Comparison of ENCODE assay signal across 1 cellular context in the genomic region with DNA sequence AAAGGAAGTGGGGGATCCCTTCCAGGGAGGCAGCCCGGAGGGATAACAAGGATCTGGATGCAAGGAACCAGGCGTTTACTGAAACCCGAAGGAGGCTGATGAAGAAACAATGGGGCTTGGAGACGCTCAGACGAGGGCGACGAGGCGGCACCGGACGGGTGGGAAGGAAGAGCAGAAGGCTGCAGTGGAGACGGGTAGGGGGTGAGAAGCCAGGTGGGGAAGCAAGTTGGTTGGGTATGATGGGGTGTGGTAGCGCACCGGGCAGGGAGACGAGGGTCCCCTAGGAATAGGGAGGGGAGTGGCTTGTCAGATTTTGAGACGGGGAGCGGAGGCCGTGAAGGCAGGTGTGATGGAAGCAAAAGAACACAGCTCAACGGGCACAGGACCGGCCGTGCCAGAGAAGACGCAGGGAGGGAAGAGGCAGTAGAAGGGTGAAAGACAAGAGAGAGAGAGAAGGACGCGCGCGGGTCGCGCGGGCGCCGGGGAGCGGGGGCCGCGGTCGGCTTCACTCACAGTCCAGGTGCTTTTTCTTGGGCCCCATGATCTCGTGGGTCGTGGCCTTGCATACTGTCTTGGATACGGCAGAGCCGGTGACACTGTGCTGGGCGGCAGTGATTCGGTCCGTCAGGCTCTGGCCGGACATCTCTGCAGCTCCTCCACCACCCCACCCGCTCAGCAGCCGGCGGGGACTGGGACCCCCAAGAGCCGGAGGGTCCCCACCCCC.
TF ChIP-seq lines count a peak whose summit lies in the region.

No MANE protein-coding gene starts in this region.

TF ChIP-seq in GM23338, 12 proteins besides CTCF, POLR2A, EP300 and RAD21 (continued from another document):
- TF ChIP-seq, protein P1, sequence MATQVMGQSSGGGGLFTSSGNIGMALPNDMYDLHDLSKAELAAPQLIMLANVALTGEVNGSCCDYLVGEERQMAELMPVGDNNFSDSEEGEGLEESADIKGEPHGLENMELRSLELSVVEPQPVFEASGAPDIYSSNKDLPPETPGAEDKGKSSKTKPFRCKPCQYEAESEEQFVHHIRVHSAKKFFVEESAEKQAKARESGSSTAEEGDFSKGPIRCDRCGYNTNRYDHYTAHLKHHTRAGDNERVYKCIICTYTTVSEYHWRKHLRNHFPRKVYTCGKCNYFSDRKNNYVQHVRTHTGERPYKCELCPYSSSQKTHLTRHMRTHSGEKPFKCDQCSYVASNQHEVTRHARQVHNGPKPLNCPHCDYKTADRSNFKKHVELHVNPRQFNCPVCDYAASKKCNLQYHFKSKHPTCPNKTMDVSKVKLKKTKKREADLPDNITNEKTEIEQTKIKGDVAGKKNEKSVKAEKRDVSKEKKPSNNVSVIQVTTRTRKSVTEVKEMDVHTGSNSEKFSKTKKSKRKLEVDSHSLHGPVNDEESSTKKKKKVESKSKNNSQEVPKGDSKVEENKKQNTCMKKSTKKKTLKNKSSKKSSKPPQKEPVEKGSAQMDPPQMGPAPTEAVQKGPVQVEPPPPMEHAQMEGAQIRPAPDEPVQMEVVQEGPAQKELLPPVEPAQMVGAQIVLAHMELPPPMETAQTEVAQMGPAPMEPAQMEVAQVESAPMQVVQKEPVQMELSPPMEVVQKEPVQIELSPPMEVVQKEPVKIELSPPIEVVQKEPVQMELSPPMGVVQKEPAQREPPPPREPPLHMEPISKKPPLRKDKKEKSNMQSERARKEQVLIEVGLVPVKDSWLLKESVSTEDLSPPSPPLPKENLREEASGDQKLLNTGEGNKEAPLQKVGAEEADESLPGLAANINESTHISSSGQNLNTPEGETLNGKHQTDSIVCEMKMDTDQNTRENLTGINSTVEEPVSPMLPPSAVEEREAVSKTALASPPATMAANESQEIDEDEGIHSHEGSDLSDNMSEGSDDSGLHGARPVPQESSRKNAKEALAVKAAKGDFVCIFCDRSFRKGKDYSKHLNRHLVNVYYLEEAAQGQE (IDR thresholded peaks at IDR 0.05; ENCODE audit: unreplicated experiment) = no peak
- no peak for TF ChIP-seq CREB1 (CRISPR knock-in tag; IDR thresholded peaks at IDR 0.05; ENCODE audit: low read depth)
- TF ChIP-seq, protein P2, sequence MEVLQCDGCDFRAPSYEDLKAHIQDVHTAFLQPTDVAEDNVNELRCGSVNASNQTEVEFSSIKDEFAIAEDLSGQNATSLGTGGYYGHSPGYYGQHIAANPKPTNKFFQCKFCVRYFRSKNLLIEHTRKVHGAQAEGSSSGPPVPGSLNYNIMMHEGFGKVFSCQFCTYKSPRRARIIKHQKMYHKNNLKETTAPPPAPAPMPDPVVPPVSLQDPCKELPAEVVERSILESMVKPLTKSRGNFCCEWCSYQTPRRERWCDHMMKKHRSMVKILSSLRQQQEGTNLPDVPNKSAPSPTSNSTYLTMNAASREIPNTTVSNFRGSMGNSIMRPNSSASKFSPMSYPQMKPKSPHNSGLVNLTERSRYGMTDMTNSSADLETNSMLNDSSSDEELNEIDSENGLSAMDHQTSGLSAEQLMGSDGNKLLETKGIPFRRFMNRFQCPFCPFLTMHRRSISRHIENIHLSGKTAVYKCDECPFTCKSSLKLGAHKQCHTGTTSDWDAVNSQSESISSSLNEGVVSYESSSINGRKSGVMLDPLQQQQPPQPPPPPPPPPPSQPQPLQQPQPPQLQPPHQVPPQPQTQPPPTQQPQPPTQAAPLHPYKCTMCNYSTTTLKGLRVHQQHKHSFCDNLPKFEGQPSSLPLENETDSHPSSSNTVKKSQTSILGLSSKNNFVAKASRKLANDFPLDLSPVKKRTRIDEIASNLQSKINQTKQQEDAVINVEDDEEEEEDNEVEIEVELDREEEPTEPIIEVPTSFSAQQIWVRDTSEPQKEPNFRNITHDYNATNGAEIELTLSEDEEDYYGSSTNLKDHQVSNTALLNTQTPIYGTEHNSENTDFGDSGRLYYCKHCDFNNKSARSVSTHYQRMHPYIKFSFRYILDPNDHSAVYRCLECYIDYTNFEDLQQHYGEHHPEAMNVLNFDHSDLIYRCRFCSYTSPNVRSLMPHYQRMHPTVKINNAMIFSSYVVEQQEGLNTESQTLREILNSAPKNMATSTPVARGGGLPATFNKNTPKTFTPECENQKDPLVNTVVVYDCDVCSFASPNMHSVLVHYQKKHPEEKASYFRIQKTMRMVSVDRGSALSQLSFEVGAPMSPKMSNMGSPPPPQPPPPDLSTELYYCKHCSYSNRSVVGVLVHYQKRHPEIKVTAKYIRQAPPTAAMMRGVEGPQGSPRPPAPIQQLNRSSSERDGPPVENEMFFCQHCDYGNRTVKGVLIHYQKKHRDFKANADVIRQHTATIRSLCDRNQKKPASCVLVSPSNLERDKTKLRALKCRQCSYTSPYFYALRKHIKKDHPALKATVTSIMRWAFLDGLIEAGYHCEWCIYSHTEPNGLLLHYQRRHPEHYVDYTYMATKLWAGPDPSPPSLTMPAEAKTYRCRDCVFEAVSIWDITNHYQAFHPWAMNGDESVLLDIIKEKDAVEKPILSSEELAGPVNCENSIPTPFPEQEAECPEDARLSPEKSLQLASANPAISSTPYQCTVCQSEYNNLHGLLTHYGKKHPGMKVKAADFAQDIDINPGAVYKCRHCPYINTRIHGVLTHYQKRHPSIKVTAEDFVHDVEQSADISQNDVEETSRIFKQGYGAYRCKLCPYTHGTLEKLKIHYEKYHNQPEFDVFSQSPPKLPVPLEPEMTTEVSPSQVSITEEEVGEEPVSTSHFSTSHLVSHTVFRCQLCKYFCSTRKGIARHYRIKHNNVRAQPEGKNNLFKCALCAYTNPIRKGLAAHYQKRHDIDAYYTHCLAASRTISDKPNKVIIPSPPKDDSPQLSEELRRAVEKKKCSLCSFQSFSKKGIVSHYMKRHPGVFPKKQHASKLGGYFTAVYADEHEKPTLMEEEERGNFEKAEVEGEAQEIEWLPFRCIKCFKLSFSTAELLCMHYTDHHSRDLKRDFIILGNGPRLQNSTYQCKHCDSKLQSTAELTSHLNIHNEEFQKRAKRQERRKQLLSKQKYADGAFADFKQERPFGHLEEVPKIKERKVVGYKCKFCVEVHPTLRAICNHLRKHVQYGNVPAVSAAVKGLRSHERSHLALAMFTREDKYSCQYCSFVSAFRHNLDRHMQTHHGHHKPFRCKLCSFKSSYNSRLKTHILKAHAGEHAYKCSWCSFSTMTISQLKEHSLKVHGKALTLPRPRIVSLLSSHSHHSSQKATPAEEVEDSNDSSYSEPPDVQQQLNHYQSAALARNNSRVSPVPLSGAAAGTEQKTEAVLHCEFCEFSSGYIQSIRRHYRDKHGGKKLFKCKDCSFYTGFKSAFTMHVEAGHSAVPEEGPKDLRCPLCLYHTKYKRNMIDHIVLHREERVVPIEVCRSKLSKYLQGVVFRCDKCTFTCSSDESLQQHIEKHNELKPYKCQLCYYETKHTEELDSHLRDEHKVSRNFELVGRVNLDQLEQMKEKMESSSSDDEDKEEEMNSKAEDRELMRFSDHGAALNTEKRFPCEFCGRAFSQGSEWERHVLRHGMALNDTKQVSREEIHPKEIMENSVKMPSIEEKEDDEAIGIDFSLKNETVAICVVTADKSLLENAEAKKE (CRISPR knock-in tag; IDR thresholded peaks at IDR 0.05) = no peak
